In genomic region chr9:81549500-81550206, GRCh38 we compare ENCODE assay signal across 1 cellular context.
A peak's percentile ranks its signal among the peaks of the same experiment; 100 is the strongest.
TF ChIP-seq lines count a peak whose summit lies in the region.

No MANE protein-coding gene starts in this region.

TF ChIP-seq in HepG2, 621 proteins besides CTCF, POLR2A, EP300 and RAD21 (continued from another document and continues in another):
- TF ChIP-seq ZXDC (CRISPR knock-in tag; IDR thresholded peaks at IDR 0.05), result no peak
- TF ChIP-seq FOXJ3 (CRISPR knock-in tag; IDR thresholded peaks at IDR 0.05; ENCODE audit: borderline replicate concordance), result peak; percentile 78; the same call in 1 of the 2 replicates
- TF ChIP-seq SP5 (CRISPR knock-in tag; IDR thresholded peaks at IDR 0.05; ENCODE audit: borderline replicate concordance, low read depth), result peak; percentile 47; the same call in 1 of the 2 replicates
- TF ChIP-seq ZNF274 (CRISPR knock-in tag; IDR thresholded peaks at IDR 0.05), result no peak
- peak; percentile 62 for TF ChIP-seq MEF2D (CRISPR knock-in tag; IDR thresholded peaks at IDR 0.05)
- no peak for TF ChIP-seq DR1 (CRISPR knock-in tag; IDR thresholded peaks at IDR 0.05)
- no peak; the same call in 1 of the 2 replicates for TF ChIP-seq SOX13 (IDR thresholded peaks at IDR 0.05)
- peak in 1 of 2 experiments; percentile 73; a peak in 2 of 4 replicates for TF ChIP-seq SOX13 (CRISPR knock-in tag; conservative IDR thresholded peaks at IDR 0.05 in 1 of 2, IDR thresholded peaks at IDR 0.05 in 1 of 2)
- TF ChIP-seq GABPA (IDR thresholded peaks at IDR 0.05; ENCODE audit: low read depth, low read length), result no peak
- 0 out of 2 replicates have a peak, but pooled peaks have one; percentile 30 for TF ChIP-seq GABPA (CRISPR knock-in tag; IDR thresholded peaks at IDR 0.05; ENCODE audit: low read depth)
- peak in 1 of 2 experiments; percentile 59; a peak in 1 of 4 replicates for TF ChIP-seq KLF16 (CRISPR knock-in tag; IDR thresholded peaks at IDR 0.05)
- peak; percentile 89 for TF ChIP-seq ZKSCAN5 (CRISPR knock-in tag; IDR thresholded peaks at IDR 0.05)
- peak; percentile 96 for TF ChIP-seq ONECUT2 (CRISPR knock-in tag; IDR thresholded peaks at IDR 0.05)
- TF ChIP-seq, protein P1, sequence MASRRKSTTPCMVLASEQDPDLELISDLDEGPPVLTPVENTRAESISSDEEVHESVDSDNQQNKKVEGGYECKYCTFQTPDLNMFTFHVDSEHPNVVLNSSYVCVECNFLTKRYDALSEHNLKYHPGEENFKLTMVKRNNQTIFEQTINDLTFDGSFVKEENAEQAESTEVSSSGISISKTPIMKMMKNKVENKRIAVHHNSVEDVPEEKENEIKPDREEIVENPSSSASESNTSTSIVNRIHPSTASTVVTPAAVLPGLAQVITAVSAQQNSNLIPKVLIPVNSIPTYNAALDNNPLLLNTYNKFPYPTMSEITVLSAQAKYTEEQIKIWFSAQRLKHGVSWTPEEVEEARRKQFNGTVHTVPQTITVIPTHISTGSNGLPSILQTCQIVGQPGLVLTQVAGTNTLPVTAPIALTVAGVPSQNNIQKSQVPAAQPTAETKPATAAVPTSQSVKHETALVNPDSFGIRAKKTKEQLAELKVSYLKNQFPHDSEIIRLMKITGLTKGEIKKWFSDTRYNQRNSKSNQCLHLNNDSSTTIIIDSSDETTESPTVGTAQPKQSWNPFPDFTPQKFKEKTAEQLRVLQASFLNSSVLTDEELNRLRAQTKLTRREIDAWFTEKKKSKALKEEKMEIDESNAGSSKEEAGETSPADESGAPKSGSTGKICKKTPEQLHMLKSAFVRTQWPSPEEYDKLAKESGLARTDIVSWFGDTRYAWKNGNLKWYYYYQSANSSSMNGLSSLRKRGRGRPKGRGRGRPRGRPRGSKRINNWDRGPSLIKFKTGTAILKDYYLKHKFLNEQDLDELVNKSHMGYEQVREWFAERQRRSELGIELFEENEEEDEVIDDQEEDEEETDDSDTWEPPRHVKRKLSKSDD (CRISPR knock-in tag; IDR thresholded peaks at IDR 0.05; ENCODE audit: low read depth), result no peak
- no peak for TF ChIP-seq FOXP1 (IDR thresholded peaks at IDR 0.05)
- TF ChIP-seq FOXP1 (CRISPR knock-in tag; IDR thresholded peaks at IDR 0.05), result peak; percentile 80; the same call in 1 of the 2 replicates
- no peak for TF ChIP-seq ZSCAN5A (CRISPR knock-in tag; IDR thresholded peaks at IDR 0.05; ENCODE audit: borderline replicate concordance)
- peak; percentile 89 for TF ChIP-seq GATAD2A (CRISPR knock-in tag; IDR thresholded peaks at IDR 0.05)
- TF ChIP-seq, protein P2, sequence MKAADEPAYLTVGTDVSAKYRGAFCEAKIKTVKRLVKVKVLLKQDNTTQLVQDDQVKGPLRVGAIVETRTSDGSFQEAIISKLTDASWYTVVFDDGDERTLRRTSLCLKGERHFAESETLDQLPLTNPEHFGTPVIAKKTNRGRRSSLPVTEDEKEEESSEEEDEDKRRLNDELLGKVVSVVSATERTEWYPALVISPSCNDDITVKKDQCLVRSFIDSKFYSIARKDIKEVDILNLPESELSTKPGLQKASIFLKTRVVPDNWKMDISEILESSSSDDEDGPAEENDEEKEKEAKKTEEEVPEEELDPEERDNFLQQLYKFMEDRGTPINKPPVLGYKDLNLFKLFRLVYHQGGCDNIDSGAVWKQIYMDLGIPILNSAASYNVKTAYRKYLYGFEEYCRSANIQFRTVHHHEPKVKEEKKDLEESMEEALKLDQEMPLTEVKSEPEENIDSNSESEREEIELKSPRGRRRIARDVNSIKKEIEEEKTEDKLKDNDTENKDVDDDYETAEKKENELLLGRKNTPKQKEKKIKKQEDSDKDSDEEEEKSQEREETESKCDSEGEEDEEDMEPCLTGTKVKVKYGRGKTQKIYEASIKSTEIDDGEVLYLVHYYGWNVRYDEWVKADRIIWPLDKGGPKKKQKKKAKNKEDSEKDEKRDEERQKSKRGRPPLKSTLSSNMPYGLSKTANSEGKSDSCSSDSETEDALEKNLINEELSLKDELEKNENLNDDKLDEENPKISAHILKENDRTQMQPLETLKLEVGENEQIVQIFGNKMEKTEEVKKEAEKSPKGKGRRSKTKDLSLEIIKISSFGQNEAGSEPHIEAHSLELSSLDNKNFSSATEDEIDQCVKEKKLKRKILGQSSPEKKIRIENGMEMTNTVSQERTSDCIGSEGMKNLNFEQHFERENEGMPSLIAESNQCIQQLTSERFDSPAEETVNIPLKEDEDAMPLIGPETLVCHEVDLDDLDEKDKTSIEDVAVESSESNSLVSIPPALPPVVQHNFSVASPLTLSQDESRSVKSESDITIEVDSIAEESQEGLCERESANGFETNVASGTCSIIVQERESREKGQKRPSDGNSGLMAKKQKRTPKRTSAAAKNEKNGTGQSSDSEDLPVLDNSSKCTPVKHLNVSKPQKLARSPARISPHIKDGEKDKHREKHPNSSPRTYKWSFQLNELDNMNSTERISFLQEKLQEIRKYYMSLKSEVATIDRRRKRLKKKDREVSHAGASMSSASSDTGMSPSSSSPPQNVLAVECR (CRISPR knock-in tag; IDR thresholded peaks at IDR 0.05; ENCODE audit: borderline replicate concordance), result peak; percentile 39; the same call in 1 of the 2 replicates
- no peak for TF ChIP-seq ZNF670 (CRISPR knock-in tag; IDR thresholded peaks at IDR 0.05; ENCODE audit: borderline replicate concordance)
- TF ChIP-seq TBX2 (CRISPR knock-in tag; IDR thresholded peaks at IDR 0.05; ENCODE audit: borderline replicate concordance), result peak; percentile 80
- TF ChIP-seq ZNF605 (CRISPR knock-in tag; IDR thresholded peaks at IDR 0.05), result peak; percentile 80
- TF ChIP-seq, protein P3, sequence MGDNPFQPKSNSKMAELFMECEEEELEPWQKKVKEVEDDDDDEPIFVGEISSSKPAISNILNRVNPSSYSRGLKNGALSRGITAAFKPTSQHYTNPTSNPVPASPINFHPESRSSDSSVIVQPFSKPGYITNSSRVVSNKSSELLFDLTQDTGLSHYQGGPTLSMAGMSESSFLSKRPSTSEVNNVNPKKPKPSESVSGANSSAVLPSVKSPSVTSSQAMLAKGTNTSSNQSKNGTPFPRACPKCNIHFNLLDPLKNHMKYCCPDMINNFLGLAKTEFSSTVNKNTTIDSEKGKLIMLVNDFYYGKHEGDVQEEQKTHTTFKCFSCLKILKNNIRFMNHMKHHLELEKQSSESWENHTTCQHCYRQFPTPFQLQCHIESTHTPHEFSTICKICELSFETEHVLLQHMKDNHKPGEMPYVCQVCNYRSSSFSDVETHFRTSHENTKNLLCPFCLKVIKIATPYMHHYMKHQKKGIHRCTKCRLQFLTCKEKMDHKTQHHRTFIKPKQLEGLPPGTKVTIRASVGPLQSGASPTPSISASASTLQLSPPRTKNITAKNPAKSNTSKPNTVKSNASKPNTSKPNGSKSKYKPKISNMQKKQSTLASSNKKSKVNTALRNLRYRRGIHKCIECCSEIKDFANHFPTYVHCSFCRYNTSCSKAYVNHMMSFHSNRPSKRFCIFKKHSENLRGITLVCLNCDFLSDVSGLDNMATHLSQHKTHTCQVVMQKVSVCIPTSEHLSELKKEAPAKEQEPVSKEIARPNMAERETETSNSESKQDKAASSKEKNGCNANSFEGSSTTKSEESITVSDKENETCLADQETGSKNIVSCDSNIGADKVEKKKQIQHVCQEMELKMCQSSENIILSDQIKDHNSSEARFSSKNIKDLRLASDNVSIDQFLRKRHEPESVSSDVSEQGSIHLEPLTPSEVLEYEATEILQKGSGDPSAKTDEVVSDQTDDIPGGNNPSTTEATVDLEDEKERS (CRISPR knock-in tag; IDR thresholded peaks at IDR 0.05), result peak; percentile 52; the same call in 1 of the 2 replicates
- TF ChIP-seq SMARCC2 (IDR thresholded peaks at IDR 0.05), result no peak
- no peak for TF ChIP-seq ZNF572 (CRISPR knock-in tag; IDR thresholded peaks at IDR 0.05)
- TF ChIP-seq GLI4 (CRISPR knock-in tag; IDR thresholded peaks at IDR 0.05; ENCODE audit: borderline replicate concordance), result no peak
- peak; percentile 90 for TF ChIP-seq AHDC1 (CRISPR knock-in tag; IDR thresholded peaks at IDR 0.05; ENCODE audit: borderline replicate concordance)
- 0 out of 2 replicates have a peak, but pooled peaks have one; percentile 32 for TF ChIP-seq HOMEZ (CRISPR knock-in tag; IDR thresholded peaks at IDR 0.05; ENCODE audit: low read depth)
- no peak for TF ChIP-seq DMAP1 (CRISPR knock-in tag; IDR thresholded peaks at IDR 0.05)
- TF ChIP-seq ZNF691 (CRISPR knock-in tag; IDR thresholded peaks at IDR 0.05; ENCODE audit: borderline replicate concordance, low read depth), result peak; percentile 89
- no peak for TF ChIP-seq ZNF235 (CRISPR knock-in tag; IDR thresholded peaks at IDR 0.05; ENCODE audit: borderline replicate concordance)
- TF ChIP-seq SOX6 (IDR thresholded peaks at IDR 0.05), result no peak
- peak; percentile 80; the same call in 1 of the 2 replicates for TF ChIP-seq SOX6 (CRISPR knock-in tag; IDR thresholded peaks at IDR 0.05)
